9 cellular contexts compared by ENCODE assay signal in genomic region chr5:172659909-172660628, GRCh38. TPM values are rescaled to one million over a fixed set of nuclear protein-coding genes. Genes with fewer than 3 reads are reported as not detected.
DNase-seq lines count a peak whose midpoint lies in the region; ATAC-seq and TF ChIP-seq lines count a peak whose summit lies in the region.
"Had no signal": no experiment of that assay in that cellular context is flagged by ENCODE, and none has a peak within 500 bp of the region (broad histone marks: within the 10 kb centered on the region; RNA-seq: fewer than 3 reads in every experiment).

No MANE protein-coding gene starts in this region.

- no peaks in the 10 kb centered on the region for H3K27me3 ChIP-seq in stomach

- ATAC-seq in left colon, result peak; percentile 89
- ATAC-seq in activated CD8-positive, alpha-beta memory T cell treated with anti-CD3 and anti-CD28 coated beads, Interleukin-2, amount 10 ng/mL, durations not matched to agents 7 days and 5 days, result no peak

- CTCF ChIA-PET in MCF 10A (lab: Yijun Ruan, JAX), result interaction anchor here (0.6 to 2.5 kb wide), 8 partner anchors 9 to 770 kb away, joined by 3 to 10 read pairs (median 4); partner anchors contain the start of gene ATP6V0E1
- CTCF ChIA-PET in activated CD8-positive, alpha-beta memory T cell treated with anti-CD3 and anti-CD28 coated beads, Interleukin-2, amount 10 ng/mL, durations not matched to agents 7 days and 5 days (lab: Charles Lee), result no interaction called here

- H3K27me3 Mint-ChIP-seq in MCF 10A (ENCODE audit: insufficient read depth, unreplicated experiment), result no peaks in the 10 kb centered on the region
- peaks cover 1% of the 10 kb centered on the region for H3K27me3 Mint-ChIP-seq in activated CD8-positive, alpha-beta memory T cell treated with anti-CD3 and anti-CD28 coated beads, Interleukin-2, amount 10 ng/mL, durations not matched to agents 7 days and 5 days
- H3K27me3 Mint-ChIP-seq: activated naive CD8-positive, alpha-beta T cell had no signal

- no peak overlapping the region for H3K4me3 Mint-ChIP-seq in MCF 10A (ENCODE audit: unreplicated experiment)
- H3K4me3 Mint-ChIP-seq in activated CD8-positive, alpha-beta memory T cell treated with anti-CD3 and anti-CD28 coated beads, Interleukin-2, amount 10 ng/mL, durations not matched to agents 7 days and 5 days, result no peak overlapping the region
- H3K4me3 Mint-ChIP-seq: activated naive CD8-positive, alpha-beta T cell had no signal

- H3K27ac Mint-ChIP-seq in MCF 10A (ENCODE audit: low read depth, unreplicated experiment), result peak overlapping the region; percentile 3
- H3K27ac Mint-ChIP-seq in activated CD8-positive, alpha-beta memory T cell treated with anti-CD3 and anti-CD28 coated beads, Interleukin-2, amount 10 ng/mL, durations not matched to agents 7 days and 5 days, result no peak overlapping the region
- H3K27ac Mint-ChIP-seq: activated naive CD8-positive, alpha-beta T cell had no signal

- BruUV-seq in MCF 10A (replicated peaks; lab: Mats Ljungman, UMichigan), result no TSS peak

- POLR2A ChIA-PET in MCF 10A (lab: Yijun Ruan, JAX), result interaction anchor here (0.6 to 1.6 kb wide), 3 partner anchors 23 to 99 kb away, joined by 3 to 4 read pairs (median 3); no protein-coding TSS in a partner anchor

- peaks cover 35 to 72% (median 51%) of the 10 kb centered on the region in 4 donors for H3K4me1 ChIP-seq in stomach

- WGBS in stomach, 5 donors, result 13 to 20% (median 18%) methylated on average over 18 of the region's 18 CpGs

- H3K36me3 Mint-ChIP-seq in MCF 10A (ENCODE audit: insufficient read depth, unreplicated experiment), result no peaks in the 10 kb centered on the region
- H3K36me3 Mint-ChIP-seq in activated CD8-positive, alpha-beta memory T cell treated with anti-CD3 and anti-CD28 coated beads, Interleukin-2, amount 10 ng/mL, durations not matched to agents 7 days and 5 days, result no peaks in the 10 kb centered on the region

- TF ChIP-seq POLR2A in stomach (IDR thresholded peaks at IDR 0.05), result no peak

- DNase-seq in AG08395 (ENCODE audit: low spot score) (peak; percentile 93), MV-4-11 (lab: John Stamatoyannopoulos, UW) (peak; percentile 55), MCF 10A (ENCODE audit: unreplicated experiment) (no peak), left colon (peak; percentile 83 to 91), stomach (peak; percentile 76), activated T-cell treated with anti-CD3 and anti-CD28 coated beads for 4 hours (no peak), NCI-H1694 (lab: John Stamatoyannopoulos, UW) (no peak)
- DNase-seq in activated CD8-positive, alpha-beta memory T cell treated with anti-CD3 and anti-CD28 coated beads, Interleukin-2, amount 10 ng/mL, durations not matched to agents 7 days and 5 days, result no peak

- no peaks in the 10 kb centered on the region for H3K36me3 ChIP-seq in stomach

- no peak overlapping the region for H3K4me3 ChIP-seq in stomach

- no peaks in the 10 kb centered on the region for H3K9me3 Mint-ChIP-seq in MCF 10A (ENCODE audit: unreplicated experiment)
- peaks cover 3% of the 10 kb centered on the region for H3K9me3 Mint-ChIP-seq in activated CD8-positive, alpha-beta memory T cell treated with anti-CD3 and anti-CD28 coated beads, Interleukin-2, amount 10 ng/mL, durations not matched to agents 7 days and 5 days (ENCODE audit: low read depth)

- H3K4me1 Mint-ChIP-seq in MCF 10A (ENCODE audit: insufficient read depth, unreplicated experiment), result peaks cover 15% of the 10 kb centered on the region
- no peaks in the 10 kb centered on the region for H3K4me1 Mint-ChIP-seq in activated CD8-positive, alpha-beta memory T cell treated with anti-CD3 and anti-CD28 coated beads, Interleukin-2, amount 10 ng/mL, durations not matched to agents 7 days and 5 days

- TF ChIP-seq CTCF in MCF 10A (IDR thresholded peaks at IDR 0.05; ENCODE audit: unreplicated experiment) (no peak), stomach (IDR thresholded peaks at IDR 0.05) (no peak)

- intact Hi-C loops in MCF 10A (cut with micrococcal nuclease), result no loop called here
- intact Hi-C loops in left colon (cut with DNase I, micrococcal nuclease), result no loop called here
- intact Hi-C loops in stomach (cut with DNase I; ENCODE audit: low total_unique reads), result no loop called here

- TF ChIP-seq EP300 in stomach (IDR thresholded peaks at IDR 0.05), result no peak

- H3K27ac ChIP-seq in stomach, result peak overlapping the region; percentile 67 to 89 (median 82)

- peaks cover 0 to 13% (median 11%) of the 10 kb centered on the region in 4 donors for H3K9me3 ChIP-seq in stomach

RNA-seq across cellular contexts. Expression of gene NEURL1B, which starts 19.0 kb away (rescaled TPM):
- total RNA-seq in MCF 10A (2022) (4.8 and 7.6 TPM in 2 replicates), left colon (10 to 100 TPM; 60.5 to 90.8 TPM), stomach (10 to 100 TPM in 4 of 5 donors, 1 to 10 TPM in 1; 9.1 to 60.3 (median 17.4) TPM)
- 1 to 10 TPM; 2.7 to 7.3 (median 4.2) TPM for polyA plus RNA-seq in stomach
- total RNA-seq in activated CD8-positive, alpha-beta memory T cell treated with anti-CD3 and anti-CD28 coated beads, Interleukin-2, amount 10 ng/mL, durations not matched to agents 7 days and 5 days, result 1 to 10 TPM in 1 of 2 experiments, under 1 TPM in 1; 0.26 to 1.7 TPM

Comparison
In these comparisons a context has a peak if more than half of its experiments do, and no peak if none do; other contexts are left out.
1. DNase-seq: peak in AG08395 (single experiment), MV-4-11 (single experiment), left colon (2 of 2) and stomach (single experiment); none in MCF 10A (single experiment), activated CD8-positive, alpha-beta memory T cell treated with anti-CD3 and anti-CD28 coated beads, Interleukin-2, amount 10 ng/mL, durations not matched to agents 7 days and 5 days (single experiment), activated T-cell treated with anti-CD3 and anti-CD28 coated beads for 4 hours (single experiment) and NCI-H1694 (single experiment).